1 cellular context compared by ENCODE assay signal in genomic region chr1:52056110-52056936, GRCh38.
TF ChIP-seq lines count a peak whose summit lies in the region.

Gene BTF3L4 (plus strand): TSS chr1:52056295. CDS start chr1:52059848, 3,553 bp downstream.

TF ChIP-seq in HepG2, 621 proteins besides CTCF, POLR2A, EP300 and RAD21 (continued from another document and continues in another):
- TF ChIP-seq KIAA2018 (CRISPR knock-in tag; IDR thresholded peaks at IDR 0.05; ENCODE audit: borderline replicate concordance) (no peak), TFAP4 (IDR thresholded peaks at IDR 0.05; ENCODE audit: borderline replicate concordance, low read depth) (peak; percentile 28; the same call in 1 of the 2 replicates), PHF20 (CRISPR knock-in tag; IDR thresholded peaks at IDR 0.05) (peak; percentile 59), ZNF329 (CRISPR knock-in tag; IDR thresholded peaks at IDR 0.05; ENCODE audit: low read depth) (no peak), ZNF136 (CRISPR knock-in tag; IDR thresholded peaks at IDR 0.05; ENCODE audit: low read depth) (peak; percentile 32; the same call in 1 of the 2 replicates), ZFYVE20 (CRISPR knock-in tag; IDR thresholded peaks at IDR 0.05; ENCODE audit: borderline replicate concordance, low read depth) (no peak), ZMAT3 (CRISPR knock-in tag; conservative IDR thresholded peaks at IDR 0.05) (0 out of 2 replicates have a peak, but pooled peaks have one; percentile 68), ZNF776 (CRISPR knock-in tag; IDR thresholded peaks at IDR 0.05) (no peak), ZBTB7A (CRISPR knock-in tag; IDR thresholded peaks at IDR 0.05) (peak; percentile 86), FOXP4 (CRISPR knock-in tag; IDR thresholded peaks at IDR 0.05) (peak; percentile 20; the same call in 1 of the 2 replicates), AGO2 (optimal IDR thresholded peaks at IDR 0.05; ENCODE audit: low read depth, low read length) (peak; percentile 85), EHMT2 (IDR thresholded peaks at IDR 0.05; ENCODE audit: borderline replicate concordance, low read depth, low read length) (no peak), HNRNPK (IDR thresholded peaks at IDR 0.05; ENCODE audit: low read depth, low read length, poor library complexity, severe bottlenecking) (peak; percentile 38), PRPF4 (IDR thresholded peaks at IDR 0.05; ENCODE audit: low read depth, low read length, poor library complexity, severe bottlenecking) (no peak), ZNF761 (CRISPR knock-in tag; conservative IDR thresholded peaks at IDR 0.05) (no peak), DZIP1 (CRISPR knock-in tag; IDR thresholded peaks at IDR 0.05) (no peak), ZFX (CRISPR knock-in tag; IDR thresholded peaks at IDR 0.05; ENCODE audit: low read depth) (peak; percentile 86), TBX2 (CRISPR knock-in tag; IDR thresholded peaks at IDR 0.05; ENCODE audit: borderline replicate concordance) (peak; percentile 85; the same call in 1 of the 2 replicates), ATF4 (CRISPR knock-in tag; IDR thresholded peaks at IDR 0.05) (no peak), PAXIP1 (CRISPR knock-in tag; conservative IDR thresholded peaks at IDR 0.05) (no peak), ZNF224 (CRISPR knock-in tag; IDR thresholded peaks at IDR 0.05) (no peak), E2F5 (CRISPR knock-in tag; conservative IDR thresholded peaks at IDR 0.05) (no peak; the same call in 1 of the 2 replicates)
- TF ChIP-seq, protein P1, sequence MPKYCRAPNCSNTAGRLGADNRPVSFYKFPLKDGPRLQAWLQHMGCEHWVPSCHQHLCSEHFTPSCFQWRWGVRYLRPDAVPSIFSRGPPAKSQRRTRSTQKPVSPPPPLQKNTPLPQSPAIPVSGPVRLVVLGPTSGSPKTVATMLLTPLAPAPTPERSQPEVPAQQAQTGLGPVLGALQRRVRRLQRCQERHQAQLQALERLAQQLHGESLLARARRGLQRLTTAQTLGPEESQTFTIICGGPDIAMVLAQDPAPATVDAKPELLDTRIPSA (CRISPR knock-in tag; IDR thresholded peaks at IDR 0.05; ENCODE audit: borderline replicate concordance): 0 out of 2 replicates have a peak, but pooled peaks have one; percentile 32
- TF ChIP-seq, protein P2, sequence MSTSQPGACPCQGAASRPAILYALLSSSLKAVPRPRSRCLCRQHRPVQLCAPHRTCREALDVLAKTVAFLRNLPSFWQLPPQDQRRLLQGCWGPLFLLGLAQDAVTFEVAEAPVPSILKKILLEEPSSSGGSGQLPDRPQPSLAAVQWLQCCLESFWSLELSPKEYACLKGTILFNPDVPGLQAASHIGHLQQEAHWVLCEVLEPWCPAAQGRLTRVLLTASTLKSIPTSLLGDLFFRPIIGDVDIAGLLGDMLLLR (CRISPR knock-in tag; IDR thresholded peaks at IDR 0.05): no peak
- TF ChIP-seq, protein P3, sequence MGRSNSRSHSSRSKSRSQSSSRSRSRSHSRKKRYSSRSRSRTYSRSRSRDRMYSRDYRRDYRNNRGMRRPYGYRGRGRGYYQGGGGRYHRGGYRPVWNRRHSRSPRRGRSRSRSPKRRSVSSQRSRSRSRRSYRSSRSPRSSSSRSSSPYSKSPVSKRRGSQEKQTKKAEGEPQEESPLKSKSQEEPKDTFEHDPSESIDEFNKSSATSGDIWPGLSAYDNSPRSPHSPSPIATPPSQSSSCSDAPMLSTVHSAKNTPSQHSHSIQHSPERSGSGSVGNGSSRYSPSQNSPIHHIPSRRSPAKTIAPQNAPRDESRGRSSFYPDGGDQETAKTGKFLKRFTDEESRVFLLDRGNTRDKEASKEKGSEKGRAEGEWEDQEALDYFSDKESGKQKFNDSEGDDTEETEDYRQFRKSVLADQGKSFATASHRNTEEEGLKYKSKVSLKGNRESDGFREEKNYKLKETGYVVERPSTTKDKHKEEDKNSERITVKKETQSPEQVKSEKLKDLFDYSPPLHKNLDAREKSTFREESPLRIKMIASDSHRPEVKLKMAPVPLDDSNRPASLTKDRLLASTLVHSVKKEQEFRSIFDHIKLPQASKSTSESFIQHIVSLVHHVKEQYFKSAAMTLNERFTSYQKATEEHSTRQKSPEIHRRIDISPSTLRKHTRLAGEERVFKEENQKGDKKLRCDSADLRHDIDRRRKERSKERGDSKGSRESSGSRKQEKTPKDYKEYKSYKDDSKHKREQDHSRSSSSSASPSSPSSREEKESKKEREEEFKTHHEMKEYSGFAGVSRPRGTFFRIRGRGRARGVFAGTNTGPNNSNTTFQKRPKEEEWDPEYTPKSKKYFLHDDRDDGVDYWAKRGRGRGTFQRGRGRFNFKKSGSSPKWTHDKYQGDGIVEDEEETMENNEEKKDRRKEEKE (IDR thresholded peaks at IDR 0.05): no peak
- TF ChIP-seq, protein P4, sequence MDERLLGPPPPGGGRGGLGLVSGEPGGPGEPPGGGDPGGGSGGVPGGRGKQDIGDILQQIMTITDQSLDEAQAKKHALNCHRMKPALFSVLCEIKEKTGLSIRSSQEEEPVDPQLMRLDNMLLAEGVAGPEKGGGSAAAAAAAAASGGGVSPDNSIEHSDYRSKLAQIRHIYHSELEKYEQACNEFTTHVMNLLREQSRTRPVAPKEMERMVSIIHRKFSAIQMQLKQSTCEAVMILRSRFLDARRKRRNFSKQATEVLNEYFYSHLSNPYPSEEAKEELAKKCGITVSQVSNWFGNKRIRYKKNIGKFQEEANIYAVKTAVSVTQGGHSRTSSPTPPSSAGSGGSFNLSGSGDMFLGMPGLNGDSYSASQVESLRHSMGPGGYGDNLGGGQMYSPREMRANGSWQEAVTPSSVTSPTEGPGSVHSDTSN (CRISPR knock-in tag; IDR thresholded peaks at IDR 0.05): no peak
